Comparison of ENCODE assay signal across 1 cellular context in the genomic region with DNA sequence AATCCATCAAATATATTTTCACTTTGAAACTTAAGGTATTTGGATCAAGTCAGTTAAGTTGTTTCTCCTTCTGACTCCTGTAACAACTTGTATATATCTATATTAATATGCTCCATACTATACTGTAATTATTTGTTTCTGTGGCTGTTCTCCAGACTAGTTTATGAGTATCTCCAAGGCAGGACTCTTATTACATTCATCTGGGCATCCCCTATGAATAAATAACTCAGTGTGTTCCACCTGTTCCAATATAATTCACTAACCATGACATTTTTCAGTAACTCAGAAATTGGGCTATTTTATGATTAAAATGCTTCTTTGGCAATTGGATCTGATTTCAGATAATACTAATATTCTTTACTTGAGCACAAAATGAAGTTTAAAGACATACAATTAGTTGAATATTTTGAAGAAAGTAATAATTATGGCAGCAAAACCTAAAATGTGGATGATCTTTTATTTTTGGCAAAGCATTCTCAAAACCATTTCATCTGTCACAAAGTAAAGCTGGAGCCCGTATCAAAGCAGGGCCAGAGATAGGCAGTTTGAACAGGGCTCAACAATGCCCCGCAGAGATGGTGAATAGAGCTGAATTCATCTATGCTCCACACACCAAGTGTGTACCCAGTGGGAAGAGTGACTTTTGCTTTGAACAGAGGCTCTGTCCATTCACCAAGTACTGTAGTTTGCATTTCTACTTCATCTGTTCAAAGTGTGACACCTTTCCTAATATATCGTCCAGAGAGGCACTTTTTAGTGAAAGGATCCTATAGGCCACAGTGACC.
TF ChIP-seq lines count a peak whose summit lies in the region.

No MANE protein-coding gene starts in this region.

TF ChIP-seq in HepG2, 621 proteins besides CTCF, POLR2A, EP300 and RAD21 (continued from another document):
- TF ChIP-seq, protein P1, sequence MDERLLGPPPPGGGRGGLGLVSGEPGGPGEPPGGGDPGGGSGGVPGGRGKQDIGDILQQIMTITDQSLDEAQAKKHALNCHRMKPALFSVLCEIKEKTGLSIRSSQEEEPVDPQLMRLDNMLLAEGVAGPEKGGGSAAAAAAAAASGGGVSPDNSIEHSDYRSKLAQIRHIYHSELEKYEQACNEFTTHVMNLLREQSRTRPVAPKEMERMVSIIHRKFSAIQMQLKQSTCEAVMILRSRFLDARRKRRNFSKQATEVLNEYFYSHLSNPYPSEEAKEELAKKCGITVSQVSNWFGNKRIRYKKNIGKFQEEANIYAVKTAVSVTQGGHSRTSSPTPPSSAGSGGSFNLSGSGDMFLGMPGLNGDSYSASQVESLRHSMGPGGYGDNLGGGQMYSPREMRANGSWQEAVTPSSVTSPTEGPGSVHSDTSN (CRISPR knock-in tag; IDR thresholded peaks at IDR 0.05), result no peak
- TF ChIP-seq, protein P2, sequence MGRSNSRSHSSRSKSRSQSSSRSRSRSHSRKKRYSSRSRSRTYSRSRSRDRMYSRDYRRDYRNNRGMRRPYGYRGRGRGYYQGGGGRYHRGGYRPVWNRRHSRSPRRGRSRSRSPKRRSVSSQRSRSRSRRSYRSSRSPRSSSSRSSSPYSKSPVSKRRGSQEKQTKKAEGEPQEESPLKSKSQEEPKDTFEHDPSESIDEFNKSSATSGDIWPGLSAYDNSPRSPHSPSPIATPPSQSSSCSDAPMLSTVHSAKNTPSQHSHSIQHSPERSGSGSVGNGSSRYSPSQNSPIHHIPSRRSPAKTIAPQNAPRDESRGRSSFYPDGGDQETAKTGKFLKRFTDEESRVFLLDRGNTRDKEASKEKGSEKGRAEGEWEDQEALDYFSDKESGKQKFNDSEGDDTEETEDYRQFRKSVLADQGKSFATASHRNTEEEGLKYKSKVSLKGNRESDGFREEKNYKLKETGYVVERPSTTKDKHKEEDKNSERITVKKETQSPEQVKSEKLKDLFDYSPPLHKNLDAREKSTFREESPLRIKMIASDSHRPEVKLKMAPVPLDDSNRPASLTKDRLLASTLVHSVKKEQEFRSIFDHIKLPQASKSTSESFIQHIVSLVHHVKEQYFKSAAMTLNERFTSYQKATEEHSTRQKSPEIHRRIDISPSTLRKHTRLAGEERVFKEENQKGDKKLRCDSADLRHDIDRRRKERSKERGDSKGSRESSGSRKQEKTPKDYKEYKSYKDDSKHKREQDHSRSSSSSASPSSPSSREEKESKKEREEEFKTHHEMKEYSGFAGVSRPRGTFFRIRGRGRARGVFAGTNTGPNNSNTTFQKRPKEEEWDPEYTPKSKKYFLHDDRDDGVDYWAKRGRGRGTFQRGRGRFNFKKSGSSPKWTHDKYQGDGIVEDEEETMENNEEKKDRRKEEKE (IDR thresholded peaks at IDR 0.05), result no peak
- TF ChIP-seq ZNF841 (CRISPR knock-in tag; IDR thresholded peaks at IDR 0.05; ENCODE audit: borderline replicate concordance) (no peak), NONO (IDR thresholded peaks at IDR 0.05) (no peak), NONO (CRISPR knock-in tag; conservative IDR thresholded peaks at IDR 0.05) (no peak), MAFK (conservative IDR thresholded peaks at IDR 0.05 in 1 of 2, IDR thresholded peaks at IDR 0.05 in 1 of 2; ENCODE audit: low read length in 2 of 2) (no peak), ZNF577 (CRISPR knock-in tag; IDR thresholded peaks at IDR 0.05; ENCODE audit: borderline replicate concordance, low read depth) (no peak), ZBTB8A (CRISPR knock-in tag; IDR thresholded peaks at IDR 0.05; ENCODE audit: borderline replicate concordance, low read depth) (no peak), ZNF496 (CRISPR knock-in tag; IDR thresholded peaks at IDR 0.05; ENCODE audit: insufficient replicate concordance) (no peak), ZZZ3 (CRISPR knock-in tag; IDR thresholded peaks at IDR 0.05; ENCODE audit: borderline replicate concordance) (no peak), SCMH1 (CRISPR knock-in tag; IDR thresholded peaks at IDR 0.05; ENCODE audit: borderline replicate concordance) (no peak), NFE2 (CRISPR knock-in tag; IDR thresholded peaks at IDR 0.05) (no peak), ZNF570 (CRISPR knock-in tag; IDR thresholded peaks at IDR 0.05; ENCODE audit: borderline replicate concordance) (no peak)
- TF ChIP-seq, protein P3, sequence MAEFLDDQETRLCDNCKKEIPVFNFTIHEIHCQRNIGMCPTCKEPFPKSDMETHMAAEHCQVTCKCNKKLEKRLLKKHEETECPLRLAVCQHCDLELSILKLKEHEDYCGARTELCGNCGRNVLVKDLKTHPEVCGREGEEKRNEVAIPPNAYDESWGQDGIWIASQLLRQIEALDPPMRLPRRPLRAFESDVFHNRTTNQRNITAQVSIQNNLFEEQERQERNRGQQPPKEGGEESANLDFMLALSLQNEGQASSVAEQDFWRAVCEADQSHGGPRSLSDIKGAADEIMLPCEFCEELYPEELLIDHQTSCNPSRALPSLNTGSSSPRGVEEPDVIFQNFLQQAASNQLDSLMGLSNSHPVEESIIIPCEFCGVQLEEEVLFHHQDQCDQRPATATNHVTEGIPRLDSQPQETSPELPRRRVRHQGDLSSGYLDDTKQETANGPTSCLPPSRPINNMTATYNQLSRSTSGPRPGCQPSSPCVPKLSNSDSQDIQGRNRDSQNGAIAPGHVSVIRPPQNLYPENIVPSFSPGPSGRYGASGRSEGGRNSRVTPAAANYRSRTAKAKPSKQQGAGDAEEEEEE (CRISPR knock-in tag; IDR thresholded peaks at IDR 0.05; ENCODE audit: borderline replicate concordance), result no peak
